In the genomic region with DNA sequence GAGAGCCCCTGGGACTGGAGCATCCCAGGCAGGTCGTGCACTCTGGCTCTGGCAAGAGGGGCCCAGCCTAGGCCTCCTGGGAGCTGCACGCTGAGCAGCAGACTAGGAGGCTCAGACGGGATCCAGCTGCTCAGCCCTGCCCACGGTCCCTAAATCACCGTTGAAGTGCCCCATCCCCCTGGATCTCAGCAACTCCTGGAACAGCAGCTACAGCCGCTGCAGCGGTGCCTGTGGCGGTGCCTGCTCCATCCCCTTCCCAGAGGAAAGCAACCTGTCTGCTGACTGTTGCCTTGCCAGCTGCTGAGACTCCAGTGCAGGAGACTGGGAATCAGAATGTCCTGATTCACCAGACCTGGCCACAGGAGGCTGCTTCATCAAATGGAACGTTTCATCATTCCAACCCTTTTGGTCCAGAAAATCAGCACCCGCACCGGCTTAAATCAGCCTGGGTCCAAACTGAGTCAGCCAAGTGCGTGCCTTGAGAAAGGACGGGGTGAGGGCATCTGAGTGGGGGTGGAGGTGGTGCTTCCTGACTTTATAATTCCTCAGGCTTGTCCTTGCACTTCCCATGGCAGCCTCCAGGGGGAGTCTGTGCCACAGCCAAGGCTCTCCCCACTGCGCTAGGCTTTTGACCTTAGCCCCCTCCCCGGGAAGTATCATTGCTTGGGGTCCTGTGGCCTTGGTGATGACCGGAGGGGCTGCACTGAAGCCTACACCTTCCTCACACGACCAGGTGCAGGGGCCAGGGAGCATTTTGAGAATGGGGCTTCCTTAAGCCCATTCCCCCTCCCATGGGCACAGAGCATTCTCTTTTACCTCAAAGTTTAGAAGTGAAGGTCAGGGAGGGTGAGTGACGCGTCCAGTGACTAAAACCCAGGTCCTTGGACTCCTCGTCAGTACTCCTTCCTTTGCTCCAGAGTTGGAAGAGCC, we compare ENCODE assay signal across 9 cellular contexts. TPM values are rescaled to one million over a fixed set of nuclear protein-coding genes. Genes with fewer than 3 reads are reported as not detected.
A peak's percentile ranks its signal among the peaks of the same experiment; 100 is the strongest.
DNase-seq lines count a peak whose midpoint lies in the region; ATAC-seq, FAIRE-seq and TF ChIP-seq lines count a peak whose summit lies in the region.
"Had no signal": no experiment of that assay in that cellular context is flagged by ENCODE, and none has a peak within 500 bp of the region (broad histone marks: within the 10 kb centered on the region; RNA-seq: fewer than 3 reads in every experiment).

No MANE protein-coding gene starts in this region.

- TF ChIP-seq CTCF in OCI-LY1 (IDR thresholded peaks at IDR 0.05; ENCODE audit: low read length) (peak; percentile 58), left ventricle myocardium inferior (IDR thresholded peaks at IDR 0.05; ENCODE audit: borderline replicate concordance) (peak; percentile 74)

- TF ChIP-seq POLR2A in H54 (IDR thresholded peaks at IDR 0.05; ENCODE audit: low read depth, low read length), result no peak

- no peaks in the 10 kb centered on the region for H3K4me1 Mint-ChIP-seq in activated naive CD4-positive, alpha-beta T cell treated with anti-CD3 and anti-CD28 coated beads, Interleukin-2, amount 10 ng/mL, durations not matched to agents 7 days and 5 days

- H3K9ac ChIP-seq in OCI-LY1 (ENCODE audit: low read length), result no peak overlapping the region

- H3K4me3 Mint-ChIP-seq in activated naive CD4-positive, alpha-beta T cell treated with anti-CD3 and anti-CD28 coated beads, Interleukin-2, amount 10 ng/mL, durations not matched to agents 7 days and 5 days, result no peak overlapping the region

- H3F3A ChIP-seq in OCI-LY1 (ENCODE audit: insufficient read depth, low read length), result no peaks in the 10 kb centered on the region

- no peaks in the 10 kb centered on the region for H3K9me2 ChIP-seq in OCI-LY1 (ENCODE audit: low read depth, low read length)

- H3K9me3 Mint-ChIP-seq in activated naive CD4-positive, alpha-beta T cell treated with anti-CD3 and anti-CD28 coated beads, Interleukin-2, amount 10 ng/mL, durations not matched to agents 7 days and 5 days, result no peaks in the 10 kb centered on the region

- H3K9me3 ChIP-seq in OCI-LY1 (ENCODE audit: low read length) (no peaks in the 10 kb centered on the region), left ventricle myocardium inferior (replicated peaks) (no peaks in the 10 kb centered on the region)

- DNase-seq in COR-L47 (lab: John Stamatoyannopoulos, UW), result peak; percentile 2
- peak; percentile 80 for DNase-seq in H54 (ENCODE audit: insufficient read length, low spot score)
- peak; percentile 57 for DNase-seq in activated naive CD4-positive, alpha-beta T cell treated with anti-CD3 and anti-CD28 coated beads, Interleukin-2, amount 10 ng/mL, durations not matched to agents 7 days and 5 days
- DNase-seq in left ventricle myocardium inferior, result no peak
- DNase-seq in skeletal muscle cell (ENCODE audit: low read depth), result peak; percentile 53
- no peak for DNase-seq in DMS79 (lab: John Stamatoyannopoulos, UW)

- CTCF ChIA-PET in activated naive CD4-positive, alpha-beta T cell treated with anti-CD3 and anti-CD28 coated beads, Interleukin-2, amount 10 ng/mL, durations not matched to agents 7 days and 5 days (lab: Charles Lee), result interaction anchor here (0.9 to 1.2 kb wide), 4 partner anchors 14 to 23 kb away, joined by 3 to 4 read pairs (median 3); no protein-coding TSS in a partner anchor

- H2AFZ ChIP-seq in OCI-LY1 (ENCODE audit: low read length), result no peak overlapping the region

- H3K4me2 ChIP-seq in OCI-LY1 (ENCODE audit: low read length), result no peak overlapping the region

- H4K20me1 ChIP-seq in OCI-LY1 (ENCODE audit: insufficient read depth, low read length), result no peaks in the 10 kb centered on the region

- H3K79me2 ChIP-seq in OCI-LY1 (ENCODE audit: insufficient read depth, low read length), result no peaks in the 10 kb centered on the region

- H3K36me3 Mint-ChIP-seq in activated naive CD4-positive, alpha-beta T cell treated with anti-CD3 and anti-CD28 coated beads, Interleukin-2, amount 10 ng/mL, durations not matched to agents 7 days and 5 days, result no peaks in the 10 kb centered on the region

- intact Hi-C loops in left ventricle myocardium inferior (cut with micrococcal nuclease), result no loop called here

- H3K27ac Mint-ChIP-seq in activated naive CD4-positive, alpha-beta T cell treated with anti-CD3 and anti-CD28 coated beads, Interleukin-2, amount 10 ng/mL, durations not matched to agents 7 days and 5 days, result no peak overlapping the region

- H3K27ac ChIP-seq in OCI-LY1 (ENCODE audit: low read depth, low read length, poor library complexity, severe bottlenecking) (no peak overlapping the region), left ventricle myocardium inferior (replicated peaks) (no peak overlapping the region)
- H3K27ac ChIP-seq: skin epidermis had no signal

- H3K36me3 ChIP-seq in OCI-LY1 (ENCODE audit: insufficient read depth, low read length) (no peaks in the 10 kb centered on the region), left ventricle myocardium inferior (no peaks in the 10 kb centered on the region)

- H3K27me3 Mint-ChIP-seq in activated naive CD4-positive, alpha-beta T cell treated with anti-CD3 and anti-CD28 coated beads, Interleukin-2, amount 10 ng/mL, durations not matched to agents 7 days and 5 days, result peaks cover 30% of the 10 kb centered on the region

- ATAC-seq in HG03520 (IDR thresholded peaks at IDR 0.05; ENCODE audit: unreplicated experiment), result no peak

- no peak overlapping the region for H3K4me3 ChIP-seq in OCI-LY1 (ENCODE audit: low read depth, low read length, poor library complexity, severe bottlenecking)
- H3K4me3 ChIP-seq in left ventricle myocardium inferior, result no peak overlapping the region
- no peak overlapping the region for H3K4me3 ChIP-seq in skeletal muscle cell (ENCODE audit: low read depth, low read length)
- H3K4me3 ChIP-seq: skin epidermis had no signal

- no peaks in the 10 kb centered on the region for H3K4me1 ChIP-seq in OCI-LY1 (ENCODE audit: insufficient read depth, low read length, severe bottlenecking)
- peaks cover 9% of the 10 kb centered on the region for H3K4me1 ChIP-seq in left ventricle myocardium inferior

- FAIRE-seq in H54 (lab: Jason Lieb, UNC), result peak; percentile 23

- H3K27me3 ChIP-seq in OCI-LY1 (ENCODE audit: insufficient read depth, low read length) (no peaks in the 10 kb centered on the region), left ventricle myocardium inferior (ENCODE audit: low read depth) (no peaks in the 10 kb centered on the region)

RNA-seq across cellular contexts. Expression of a gene that starts 6.5 kb away (rescaled TPM):
- total RNA-seq in left ventricle myocardium inferior, result 1.6 TPM

Comparison
In these comparisons a context has a peak if more than half of its experiments do, and no peak if none do; other contexts are left out.
1. DNase-seq: peak in COR-L47 (single experiment), H54 (single experiment), activated naive CD4-positive, alpha-beta T cell treated with anti-CD3 and anti-CD28 coated beads, Interleukin-2, amount 10 ng/mL, durations not matched to agents 7 days and 5 days (single experiment) and skeletal muscle cell (single experiment); none in left ventricle myocardium inferior (single experiment) and DMS79 (single experiment).